8 cellular contexts compared by ENCODE assay signal in the genomic region with DNA sequence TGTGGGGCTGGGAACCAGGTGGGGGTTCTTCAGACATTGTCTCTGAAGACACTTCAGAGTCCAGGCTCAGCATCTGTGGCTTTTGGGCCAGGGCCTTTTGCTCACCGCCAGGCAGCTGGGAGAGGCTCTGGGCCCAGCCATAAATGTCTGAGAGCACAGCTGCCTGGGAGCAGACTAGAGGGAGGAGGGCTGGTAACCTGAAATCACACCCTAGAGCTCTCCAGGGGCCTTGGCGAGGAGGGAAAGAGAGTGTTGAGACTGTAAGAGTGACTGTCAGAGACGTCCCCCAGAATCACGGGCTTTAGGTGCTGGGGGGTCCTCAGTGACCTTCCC. TPM values are rescaled to one million over a fixed set of nuclear protein-coding genes. Genes with fewer than 3 reads are reported as not detected.
DNase-seq lines count a peak whose midpoint lies in the region; ATAC-seq, FAIRE-seq and TF ChIP-seq lines count a peak whose summit lies in the region.

No MANE protein-coding gene starts in this region.

- H3K27me3 ChIP-seq in HCT116 (ENCODE audit: insufficient read depth, low read length) (no peaks in the 10 kb centered on the region), adrenal gland (no peaks in the 10 kb centered on the region), mesendoderm (ENCODE audit: insufficient read depth, low read length, poor library complexity) (no peaks in the 10 kb centered on the region)

- CTCF ChIA-PET in A549 (lab: Yijun Ruan, JAX) (interaction anchor here (0.9 to 3.3 kb wide), 6 partner anchors 16 to 133 kb away, joined by 3 to 15 read pairs (median 8); no protein-coding TSS in a partner anchor), HCT116 (lab: Charles Lee) (interaction anchor here (1.3 kb wide), 1 partner anchor 9 kb away, joined by 4 read pairs; no protein-coding TSS in a partner anchor)

- peak overlapping the region; percentile 79 for H3K9ac ChIP-seq in HCT116 (ENCODE audit: low read length)
- H3K9ac ChIP-seq in mesendoderm (ENCODE audit: low read length), result peak overlapping the region; percentile 57

- intact Hi-C loops in HCT116 (cut with micrococcal nuclease) (no loop called here), adrenal gland (cut with DNase I) (no loop called here)

- no peak for DNase-seq in A549 (ENCODE audit: low read depth in 1 of 2, low spot score in 1 of 2)
- no peak for DNase-seq in HCT116 (ENCODE audit: low read depth, low spot score)
- DNase-seq in adrenal gland, result peak in 2 of 7 donors; percentile 33 to 40
- DNase-seq in mesendoderm, result peak; percentile 33
- DNase-seq in stimulated activated CD4-positive, alpha-beta T cell treated with anti-CD3 and anti-CD28 coated beads, Interleukin-2, amount 100 ng/mL, for 24 hours, result no peak
- DNase-seq in T-helper 9 cell, result no peak
- DNase-seq in SW 1271 (lab: John Stamatoyannopoulos, UW), result no peak

- peak overlapping the region; percentile 94 for H3K4me2 ChIP-seq in A549
- H3K4me2 ChIP-seq in HCT116 (ENCODE audit: low read length), result peak overlapping the region; percentile 92
- peak overlapping the region; percentile 9 for H3K4me2 ChIP-seq in mesendoderm (ENCODE audit: low read length)

- H3K4me3 ChIP-seq in A549 (peak overlapping the region; percentile 56; the same call in 2 of the 3 replicates), HCT116 (replicated peaks in 1 of 2; ENCODE audit: low read depth in 1 of 2, low read length in 2 of 2) (peak overlapping the region; percentile 57 to 66), adrenal gland (peak overlapping the region in 1 of 4 donors; percentile 53), mesendoderm (ENCODE audit: low read length) (no peak overlapping the region)

- no peak overlapping the region for H2BK120ac ChIP-seq in mesendoderm (ENCODE audit: low read depth, low read length)

- RAD21 ChIA-PET in HCT116 (lab: Charles Lee; ENCODE audit: low non-redundant PET in 1 of 2, low total read pairs in 2 of 2, uncharacterized antibody in 2 of 2, unreplicated experiment in 2 of 2), result no interaction called here

- peak; percentile 41 to 58; a peak in 5 of 6 replicates for ATAC-seq in A549
- peak; percentile 20 for ATAC-seq in HCT116
- no peak for ATAC-seq in GM21529 (IDR thresholded peaks at IDR 0.05; ENCODE audit: unreplicated experiment)

- no peak overlapping the region for H3K4ac ChIP-seq in mesendoderm (ENCODE audit: low read depth, low read length)

- no peak overlapping the region for H2AK5ac ChIP-seq in mesendoderm (ENCODE audit: low read length)

- peaks cover 6% of the 10 kb centered on the region; the same call in 1 of the 2 replicates for H4K20me1 ChIP-seq in HCT116 (ENCODE audit: insufficient read depth)

- H3K9me3 ChIP-seq in A549 (no peaks in the 10 kb centered on the region), HCT116 (ENCODE audit: control insufficient read depth in 1 of 2, insufficient read depth in 1 of 2, low read depth in 1 of 2, low read length in 2 of 2) (no peaks in the 10 kb centered on the region), adrenal gland (replicated peaks in 1 of 3) (no peaks in the 10 kb centered on the region)

- H2BK5ac ChIP-seq in mesendoderm (ENCODE audit: low read length), result no peak overlapping the region

- no peak for TF ChIP-seq CTCF in A549 (IDR thresholded peaks at IDR 0.05)
- TF ChIP-seq CTCF in HCT116 (IDR thresholded peaks at IDR 0.05 in 2 of 3, conservative IDR thresholded peaks at IDR 0.05 in 1 of 3; ENCODE audit: borderline replicate concordance in 1 of 3, insufficient read depth in 1 of 3, low read depth in 2 of 3, low read length in 2 of 3), result no peak
- TF ChIP-seq CTCF in adrenal gland (IDR thresholded peaks at IDR 0.05), result no peak

- no peak for TF ChIP-seq EP300 in A549 (IDR thresholded peaks at IDR 0.05)

- H3K9me2 ChIP-seq in HCT116 (ENCODE audit: insufficient read depth), result no peaks in the 10 kb centered on the region

- H2BK15ac ChIP-seq in mesendoderm (replicated peaks; ENCODE audit: low read depth), result no peak overlapping the region

- TF ChIP-seq POLR2A in A549 (IDR thresholded peaks at IDR 0.05; ENCODE audit: low read length) (no peak), HCT116 (IDR thresholded peaks at IDR 0.05; ENCODE audit: borderline replicate concordance, extremely low read depth, insufficient read depth, insufficient read length) (no peak), adrenal gland (IDR thresholded peaks at IDR 0.05) (no peak)

- H3K79me2 ChIP-seq in HCT116 (ENCODE audit: insufficient read depth, low read length), result peaks cover 84% of the 10 kb centered on the region
- peaks cover 16% of the 10 kb centered on the region for H3K79me2 ChIP-seq in mesendoderm (ENCODE audit: control insufficient read depth, insufficient read depth, low read length)

- no peak overlapping the region for H2AFZ ChIP-seq in HCT116 (ENCODE audit: low read depth, low read length, poor library complexity, severe bottlenecking)

- peaks cover 25% of the 10 kb centered on the region for H3K4me1 ChIP-seq in A549
- peaks cover 24 to 46% of the 10 kb centered on the region in 2 experiments for H3K4me1 ChIP-seq in HCT116 (ENCODE audit: control insufficient read depth in 1 of 2, insufficient read depth in 2 of 2, low read length in 2 of 2)
- H3K4me1 ChIP-seq in adrenal gland (replicated peaks in 1 of 2), result peaks cover 24 to 46% of the 10 kb centered on the region in 2 donors
- H3K4me1 ChIP-seq in mesendoderm (ENCODE audit: control insufficient read depth, low read depth, low read length), result peaks cover 2% of the 10 kb centered on the region

- POLR2A ChIA-PET in A549 (lab: Yijun Ruan, JAX) (no interaction called here), HCT116 (lab: Charles Lee) (interaction anchor here (1.4 kb wide), 1 partner anchor 41 kb away, joined by 3 read pairs; no protein-coding TSS in a partner anchor)

- peak overlapping the region; percentile 45 for H3K23ac ChIP-seq in mesendoderm (ENCODE audit: low read length)

- H3K27ac ChIP-seq in A549 (peak overlapping the region; percentile 79 to 93), HCT116 (ENCODE audit: low read depth, low read length) (peak overlapping the region; percentile 75), adrenal gland (peak overlapping the region in 4 of 5 donors; percentile 71 to 91 (median 76)), mesendoderm (ENCODE audit: low read depth, low read length) (no peak overlapping the region)

- no peak for FAIRE-seq in A549 (lab: Jason Lieb, UNC)

- WGBS in A549 (ENCODE audit: missing lambda C conversion rate), result 53% methylated on average over 2 of the region's 4 CpGs
- 4 to 20% (median 9%) methylated on average over 3 to 4 of the region's 4 CpGs for WGBS in adrenal gland, 4 donors
- no CpG with 5 or more reads among the region's 4 CpGs for WGBS in mesendoderm (ENCODE audit: extremely low coverage, insufficient coverage, low lambda C conversion rate)

- no TSS peak for BruUV-seq in HCT116 (replicated peaks; lab: Mats Ljungman, UMichigan)

- H3K18ac ChIP-seq in mesendoderm (ENCODE audit: low read length), result no peak overlapping the region

- H3K36me3 ChIP-seq in HCT116 (ENCODE audit: control insufficient read depth in 1 of 2, insufficient read depth in 2 of 2, low read length in 2 of 2), result peaks cover 2 to 11% of the 10 kb centered on the region in 2 experiments; a peak in 2 of 4 replicates
- H3K36me3 ChIP-seq in adrenal gland (replicated peaks in 1 of 2), result peaks cover 0 to 12% of the 10 kb centered on the region in 2 donors
- peaks cover 7% of the 10 kb centered on the region for H3K36me3 ChIP-seq in mesendoderm (ENCODE audit: control insufficient read depth, insufficient read depth, low read length)

- H4K5ac ChIP-seq in mesendoderm (ENCODE audit: low read length), result no peak overlapping the region

- peaks cover 15% of the 10 kb centered on the region for H3K79me1 ChIP-seq in mesendoderm (ENCODE audit: low read length)

- H3K56ac ChIP-seq in mesendoderm (ENCODE audit: low read length), result peak overlapping the region; percentile 70

- TF ChIP-seq RAD21 in A549 (conservative IDR thresholded peaks at IDR 0.05 in 1 of 2, IDR thresholded peaks at IDR 0.05 in 1 of 2) (no peak), HCT116 (IDR thresholded peaks at IDR 0.05; ENCODE audit: low read depth) (no peak)

- no peak overlapping the region for H4K8ac ChIP-seq in mesendoderm (ENCODE audit: low read depth, low read length)

RNA-seq across cellular contexts. Expression of gene TRABD, which starts 4.1 kb away (rescaled TPM):
- 13.4 and 14.8 TPM in 2 replicates for polyA plus RNA-seq in A549 (2011; rRNA removed)
- polyA plus RNA-seq in A549 (2012; cell fraction: cytosol; rRNA removed), result 72.4 and 81.9 TPM in 2 replicates
- 220 and 320 TPM in 2 replicates for polyA plus RNA-seq in A549 (2012; cell fraction: nucleus; rRNA removed)
- polyA plus RNA-seq in A549 (2017; fragmentation: RNase III; extraction: RNeasy Plus Mini Kit Qiagen cat#74134 plus additional on column Dnase treatment), result 28.2 to 30.9 TPM (median 30.4 TPM) in 3 replicates
- 6.0 and 16.5 TPM in 2 replicates for polyA minus RNA-seq in A549 (2011; rRNA and poly(A)+ RNA removed)
- total RNA-seq in HCT116 (2021; ENCODE audit: unreplicated experiment), result 90.3 TPM
- polyA plus RNA-seq in HCT116 (2012), result 81.3 and 109 TPM in 2 replicates
- total RNA-seq in adrenal gland, result 10 to 100 TPM; 13.5 to 46.8 (median 28.9) TPM
- polyA plus RNA-seq in adrenal gland, result 10 to 100 TPM in 2 of 3 donors, 1 to 10 TPM in 1; 3.0 to 79.0 (median 48.9) TPM
- polyA plus RNA-seq in mesendoderm (2013, experiment 1 of 2), result 34.7 TPM
- polyA plus RNA-seq in mesendoderm (2013, experiment 2 of 2), result 35.7 TPM

RNA-seq across cellular contexts. Expression of gene SELENOO, which starts 11.0 kb away (rescaled TPM):
- polyA plus RNA-seq in A549 (2011; rRNA removed), result 7.8 and 8.1 TPM in 2 replicates
- polyA plus RNA-seq in A549 (2012; cell fraction: cytosol; rRNA removed), result 25.8 and 31.2 TPM in 2 replicates
- polyA plus RNA-seq in A549 (2012; cell fraction: nucleus; rRNA removed), result 128 and 152 TPM in 2 replicates
- polyA plus RNA-seq in A549 (2017; fragmentation: RNase III; extraction: RNeasy Plus Mini Kit Qiagen cat#74134 plus additional on column Dnase treatment), result 11.3 to 14.7 TPM (median 13.7 TPM) in 3 replicates
- 4.0 and 7.8 TPM in 2 replicates for polyA minus RNA-seq in A549 (2011; rRNA and poly(A)+ RNA removed)
- 29.6 TPM for total RNA-seq in HCT116 (2021; ENCODE audit: unreplicated experiment)
- 27.2 and 30.6 TPM in 2 replicates for polyA plus RNA-seq in HCT116 (2012)
- total RNA-seq in adrenal gland, result 10 to 100 TPM; 28.2 to 52.0 (median 33.9) TPM
- 10 to 100 TPM in 2 of 3 donors, 1 to 10 TPM in 1; 1.9 to 89.0 (median 73.5) TPM for polyA plus RNA-seq in adrenal gland
- 8.4 TPM for polyA plus RNA-seq in mesendoderm (2013, experiment 1 of 2)
- 8.9 TPM for polyA plus RNA-seq in mesendoderm (2013, experiment 2 of 2)

RNA-seq across cellular contexts. Expression of gene PANX2, which starts 19.3 kb away (rescaled TPM):
- polyA plus RNA-seq in A549 (2011; rRNA removed) (1.5 and 1.6 TPM in 2 replicates), A549 (2017; fragmentation: RNase III; extraction: RNeasy Plus Mini Kit Qiagen cat#74134 plus additional on column Dnase treatment) (3.9 to 4.4 TPM (median 4.3 TPM) in 3 replicates), adrenal gland (1 to 10 TPM in 2 of 3 donors, under 1 TPM in 1; 0.22 to 4.1 (median 2.0) TPM)
- 4.9 and 6.5 TPM in 2 replicates for polyA plus RNA-seq in A549 (2012; cell fraction: cytosol; rRNA removed)
- 13.2 and 16.9 TPM in 2 replicates for polyA plus RNA-seq in A549 (2012; cell fraction: nucleus; rRNA removed)
- polyA minus RNA-seq in A549 (2011; rRNA and poly(A)+ RNA removed), result 0.33 and 1.4 TPM in 2 replicates
- total RNA-seq in HCT116 (2021; ENCODE audit: unreplicated experiment) (8.0 TPM), adrenal gland (1 to 10 TPM in 2 of 8 donors, under 1 TPM in 6; 0.26 to 2.6 (median 0.61) TPM)
- 6.5 and 11.2 TPM in 2 replicates for polyA plus RNA-seq in HCT116 (2012)
- polyA plus RNA-seq in mesendoderm (2013, experiment 1 of 2), result 1.1 TPM
- 1.1 TPM for polyA plus RNA-seq in mesendoderm (2013, experiment 2 of 2)

RNA-seq across cellular contexts. Expression of gene TUBGCP6, which starts 55.0 kb away (rescaled TPM):
- 6.5 and 7.2 TPM in 2 replicates for polyA plus RNA-seq in A549 (2011; rRNA removed)
- polyA plus RNA-seq in A549 (2012; cell fraction: cytosol; rRNA removed), result 10.5 and 15.5 TPM in 2 replicates
- polyA plus RNA-seq in A549 (2012; cell fraction: nucleus; rRNA removed), result 122 and 169 TPM in 2 replicates
- polyA plus RNA-seq in A549 (2017; fragmentation: RNase III; extraction: RNeasy Plus Mini Kit Qiagen cat#74134 plus additional on column Dnase treatment), result 13.3 to 14.3 TPM (median 14.2 TPM) in 3 replicates
- 5.7 and 8.2 TPM in 2 replicates for polyA minus RNA-seq in A549 (2011; rRNA and poly(A)+ RNA removed)
- total RNA-seq in HCT116 (2021; ENCODE audit: unreplicated experiment), result 38.6 TPM
- polyA plus RNA-seq in HCT116 (2012), result 27.0 and 29.9 TPM in 2 replicates
- 10 to 100 TPM; 23.6 to 64.8 (median 47.4) TPM for total RNA-seq in adrenal gland
- 100 to 1,000 TPM in 2 of 3 donors, 1 to 10 TPM in 1; 8.3 to 171 (median 111) TPM for polyA plus RNA-seq in adrenal gland
- 8.0 TPM for polyA plus RNA-seq in mesendoderm (2013, experiment 1 of 2)
- 7.6 TPM for polyA plus RNA-seq in mesendoderm (2013, experiment 2 of 2)

Comparison
In these comparisons a context has a peak if more than half of its experiments do, and no peak if none do; other contexts are left out.
1. H3K4me2 ChIP-seq: peak in every context shown above with its lines; median percentile 94 in A549; 92 in HCT116; 9 in mesendoderm.